ENCODE assay signal across 22 cellular contexts in the genomic region with DNA sequence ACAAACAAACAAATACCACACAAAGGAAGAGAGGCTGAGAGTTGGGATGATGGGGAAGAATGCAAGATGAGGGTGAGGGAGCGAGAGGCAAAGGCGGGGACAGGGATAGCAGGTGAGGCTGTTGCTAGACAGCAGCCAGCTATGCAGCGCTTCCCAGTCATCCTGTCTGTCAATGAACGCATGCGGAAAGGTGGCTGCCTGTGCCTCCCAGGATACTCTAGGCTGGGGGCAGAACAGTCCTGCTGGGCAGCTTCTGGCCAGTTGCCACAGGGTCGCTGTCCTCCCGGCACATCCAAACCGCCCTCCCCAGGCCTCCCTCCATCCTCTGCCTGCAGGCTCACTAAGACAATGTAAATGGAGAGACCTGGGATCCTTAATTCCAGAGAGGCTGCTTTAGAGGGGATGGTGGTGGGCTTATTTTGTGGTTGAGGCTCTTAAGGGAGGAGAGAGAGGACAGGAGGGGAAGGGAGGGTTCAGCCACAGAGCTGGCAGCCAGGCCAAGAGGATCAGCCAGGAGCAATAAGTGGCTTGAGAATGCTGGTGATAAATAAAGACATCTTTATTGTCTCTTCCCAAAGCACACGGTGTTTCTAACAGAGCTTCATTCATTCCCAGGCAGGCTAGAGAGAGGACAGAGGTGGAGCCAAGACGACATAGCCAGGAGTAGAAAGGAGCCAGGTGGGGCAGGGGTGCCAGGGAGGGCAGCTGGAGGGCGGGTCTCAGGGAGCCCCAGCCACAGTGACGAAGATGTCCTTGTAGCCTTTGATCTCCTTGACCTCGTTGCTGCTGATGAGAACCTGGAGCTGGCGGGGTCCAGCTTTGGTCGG. TPM values are rescaled to one million over a fixed set of nuclear protein-coding genes. Genes with fewer than 3 reads are reported as not detected.
"Had no signal": no experiment of that assay in that cellular context is flagged by ENCODE, and none has a peak within 500 bp of the region (broad histone marks: within the 10 kb centered on the region; RNA-seq: fewer than 3 reads in every experiment).

No MANE protein-coding gene starts in this region.

- H3K4me3 ChIP-seq: cardiac muscle cell, left ventricle myocardium inferior, stomach, testis, upper lobe of left lung had no signal

- H3K27ac ChIP-seq: cardiac muscle cell, left ventricle myocardium inferior, stomach, testis, upper lobe of left lung had no signal

- H3K4me1 ChIP-seq: stomach, testis, upper lobe of left lung had no signal

- H3K36me3 ChIP-seq: cardiac muscle cell, left ventricle myocardium inferior, stomach, upper lobe of left lung had no signal

- DNase-seq: activated B cell treated with CpG ODN at 0.5 μM for 24 hours; activated CD4-positive, alpha-beta memory T cell treated with anti-CD3 and anti-CD28 coated beads for 36 hours; activated CD4-positive, alpha-beta T cell treated with anti-CD3 and anti-CD28 coated beads for 4 hours; left ventricle myocardium inferior; mesenchymal stem cell; naive thymus-derived CD4-positive, alpha-beta T cell; retina; stimulated activated CD4-positive, alpha-beta T cell treated with anti-CD3 and anti-CD28 coated beads, Interleukin-2, amount 100 ng/mL, for 24 hours; stomach; T-cell; T-helper 9 cell; testis; upper lobe of left lung had no signal

- H3K27me3 Mint-ChIP-seq: activated B cell treated with CpG ODN at 0.5 μM for 24 hours had no signal

- H3K27me3 ChIP-seq: cardiac muscle cell, testis, upper lobe of left lung had no signal

- H3K36me3 Mint-ChIP-seq: activated CD4-positive, alpha-beta memory T cell treated with anti-CD3 and anti-CD28 coated beads for 36 hours; activated naive CD8-positive, alpha-beta T cell; T-cell had no signal

- H3K9me3 ChIP-seq: testis, upper lobe of left lung had no signal

- H3K4me3 Mint-ChIP-seq: activated B cell treated with CpG ODN at 0.5 μM for 24 hours; activated CD4-positive, alpha-beta memory T cell treated with anti-CD3 and anti-CD28 coated beads for 36 hours; activated naive CD8-positive, alpha-beta T cell; naive thymus-derived CD4-positive, alpha-beta T cell; T-cell had no signal

- H3K27ac Mint-ChIP-seq: activated B cell treated with CpG ODN at 0.5 μM for 24 hours; activated CD4-positive, alpha-beta memory T cell treated with anti-CD3 and anti-CD28 coated beads for 36 hours; activated naive CD8-positive, alpha-beta T cell; naive thymus-derived CD4-positive, alpha-beta T cell; T-cell had no signal

- ATAC-seq: naive thymus-derived CD4-positive, alpha-beta T cell; T-cell had no signal

- H3K9me3 Mint-ChIP-seq: activated B cell treated with CpG ODN at 0.5 μM for 24 hours had no signal

RNA-seq across cellular contexts. Expression of a gene that starts 9.2 kb away (rescaled TPM):
- total RNA-seq: activated CD4-positive, alpha-beta memory T cell treated with anti-CD3 and anti-CD28 coated beads for 36 hours; cardiac muscle cell; chondrocyte; dermis microvascular lymphatic vessel endothelial cell; frontal cortex; kidney epithelial cell; left ventricle myocardium inferior; stomach; T-cell had no signal

RNA-seq across cellular contexts. Expression of a gene that starts 26.1 kb away (rescaled TPM):
- total RNA-seq: activated B cell treated with CpG ODN at 0.5 μM for 24 hours; activated CD4-positive, alpha-beta memory T cell treated with anti-CD3 and anti-CD28 coated beads for 36 hours; cardiac muscle cell; chondrocyte; dermis microvascular lymphatic vessel endothelial cell; epithelial cell of proximal tubule; fibroblast of lung; frontal cortex; kidney epithelial cell; left ventricle myocardium inferior; mucosa of gallbladder; naive thymus-derived CD4-positive, alpha-beta T cell; stomach; T-cell; upper lobe of left lung had no signal

RNA-seq across cellular contexts. Expression of a gene that starts 55.1 kb away (rescaled TPM):
- total RNA-seq: activated B cell treated with CpG ODN at 0.5 μM for 24 hours; activated CD4-positive, alpha-beta memory T cell treated with anti-CD3 and anti-CD28 coated beads for 36 hours; chondrocyte; dermis microvascular lymphatic vessel endothelial cell; epithelial cell of proximal tubule; fibroblast of lung; kidney epithelial cell; left ventricle myocardium inferior; naive thymus-derived CD4-positive, alpha-beta T cell; T-cell had no signal
